Comparison of ENCODE assay signal across 18 cellular contexts in genomic region chr11:13952668-13953067, GRCh38. TPM values are rescaled to one million over a fixed set of nuclear protein-coding genes. Genes with fewer than 3 reads are reported as not detected.
DNase-seq lines count a peak whose midpoint lies in the region; ATAC-seq and TF ChIP-seq lines count a peak whose summit lies in the region.
"Had no signal": no experiment of that assay in that cellular context is flagged by ENCODE, and none has a peak within 500 bp of the region (broad histone marks: within the 10 kb centered on the region; RNA-seq: fewer than 3 reads in every experiment).

No MANE protein-coding gene starts in this region.

- H3K9me3 ChIP-seq in PC-3 (ENCODE audit: low read length) = no peaks in the 10 kb centered on the region
- H3K9me3 ChIP-seq in Karpas-422 (ENCODE audit: low read length) = no peaks in the 10 kb centered on the region
- H3K9me3 ChIP-seq: BE2C, BLaER1, Caco-2 had no signal

- TF ChIP-seq CTCF in LNCaP clone FGC (IDR thresholded peaks at IDR 0.05; ENCODE audit: control insufficient read depth, extremely low read depth, insufficient read depth) (no peak), PC-3 (conservative IDR thresholded peaks at IDR 0.05; ENCODE audit: low read depth, low read length) (no peak)

- peaks cover 5% of the 10 kb centered on the region; the same call in 1 of the 2 replicates for H3K4me1 ChIP-seq in PC-3 (ENCODE audit: insufficient read depth, low read length)
- H3K4me1 ChIP-seq in Karpas-422 (ENCODE audit: low read length) = no peaks in the 10 kb centered on the region
- H3K4me1 ChIP-seq: BE2C, BLaER1, Caco-2 had no signal

- H3K9me2 ChIP-seq in PC-3 (replicated peaks; ENCODE audit: low read length) (no peaks in the 10 kb centered on the region), Karpas-422 (replicated peaks; ENCODE audit: insufficient read depth, low read length) (no peaks in the 10 kb centered on the region)

- no TSS peak for BruUV-seq in PC-3 (replicated peaks; lab: Mats Ljungman, UMichigan)

- H3K9ac ChIP-seq in PC-3 (ENCODE audit: low read length) (no peak overlapping the region), Karpas-422 (ENCODE audit: low read length) (no peak overlapping the region)
- H3K9ac ChIP-seq: BLaER1 had no signal

- no peaks in the 10 kb centered on the region for H3K79me2 ChIP-seq in PC-3 (ENCODE audit: low read length)
- no peaks in the 10 kb centered on the region for H3K79me2 ChIP-seq in Karpas-422 (ENCODE audit: low read length)

- intact Hi-C loops in PC-3 (cut with micrococcal nuclease) = loop anchor here (1.0 kb wide), 1 partner anchor 79 kb away; no protein-coding TSS in a partner anchor

- no peaks in the 10 kb centered on the region for H3K36me3 ChIP-seq in PC-3 (ENCODE audit: low read depth, low read length)
- no peaks in the 10 kb centered on the region for H3K36me3 ChIP-seq in H7 (replicated peaks; ENCODE audit: control insufficient read depth, insufficient read depth, low read length)
- H3K36me3 ChIP-seq in Karpas-422 (ENCODE audit: insufficient read depth, low read length) = no peaks in the 10 kb centered on the region
- H3K36me3 ChIP-seq: BE2C, BLaER1 had no signal

- peak; percentile 17 for DNase-seq in DMS53 (lab: John Stamatoyannopoulos, UW)
- DNase-seq in DMS53 treated with DMSO at 0.1 percent for 48 hours (lab: John Stamatoyannopoulos, UW; ENCODE audit: unreplicated experiment) = no peak
- DNase-seq in LNCaP clone FGC (ENCODE audit: low read depth) = peak; percentile 88
- DNase-seq in PC-3 = no peak
- DNase-seq in H7 = no peak
- DNase-seq in Karpas-422 = no peak
- DNase-seq: 8988T; ACHN; BE2C; C1 segment of cervical spinal cord; Caco-2; Calu3; CD4-positive, alpha-beta memory T cell; CD4-positive, CD25-positive, alpha-beta regulatory T cell; DMS79 treated with DMSO at 0.1 percent for 48 hours; GF-D8 had no signal

- ATAC-seq in PC-3 = peak; percentile 69

- H2AFZ ChIP-seq in PC-3 (ENCODE audit: low read length) (no peak overlapping the region), Karpas-422 (ENCODE audit: low read length) (no peak overlapping the region)

- H3K4me3 ChIP-seq in LNCaP clone FGC (ENCODE audit: low read depth, low read length) (no peak overlapping the region), PC-3 (ENCODE audit: low read length) (no peak overlapping the region), H7 (ENCODE audit: insufficient read depth, low read depth, low read length) (no peak overlapping the region), Karpas-422 (ENCODE audit: low read length) (no peak overlapping the region)
- H3K4me3 ChIP-seq: BLaER1 had no signal

- no peaks in the 10 kb centered on the region for H4K20me1 ChIP-seq in PC-3 (ENCODE audit: low read length)
- H4K20me1 ChIP-seq in Karpas-422 (ENCODE audit: insufficient read depth, low read depth, low read length) = no peaks in the 10 kb centered on the region
- H4K20me1 ChIP-seq: BLaER1 had no signal

- H3K27ac ChIP-seq in PC-3 (ENCODE audit: low read length) = no peak overlapping the region
- H3K27ac ChIP-seq in Karpas-422 (ENCODE audit: low read length) = no peak overlapping the region
- H3K27ac ChIP-seq: BLaER1 had no signal

- POLR2A ChIA-PET in PC-3 (lab: Charles Lee; ENCODE audit: unreplicated experiment) = no interaction called here

- no peaks in the 10 kb centered on the region for H3F3A ChIP-seq in PC-3 (ENCODE audit: low read length, unreplicated experiment)

- no peak overlapping the region for H3K4me2 ChIP-seq in PC-3 (ENCODE audit: low read length)
- H3K4me2 ChIP-seq in Karpas-422 (ENCODE audit: low read depth, low read length, poor library complexity, severe bottlenecking) = no peak overlapping the region
- H3K4me2 ChIP-seq: BLaER1 had no signal

- H3K27me3 ChIP-seq in PC-3 (ENCODE audit: low read length) = no peaks in the 10 kb centered on the region
- no peaks in the 10 kb centered on the region for H3K27me3 ChIP-seq in H7 (ENCODE audit: control insufficient read depth, insufficient read depth, low read length)
- H3K27me3 ChIP-seq in Karpas-422 (ENCODE audit: low read length) = no peaks in the 10 kb centered on the region
- H3K27me3 ChIP-seq: BE2C, BLaER1 had no signal

- CTCF ChIA-PET in PC-3 (lab: Charles Lee) = interaction anchor here (0.5 to 1.5 kb wide), 4 partner anchors 181 to 503 kb away, joined by 3 to 10 read pairs (median 4); no protein-coding TSS in a partner anchor

RNA-seq across cellular contexts. Expression of gene SPON1, which starts 9.9 kb away (rescaled TPM):
- not detected in 2 replicates for total RNA-seq in PC-3 (2014; rRNA removed)
- 3.9 and 4.6 TPM in 2 replicates for total RNA-seq in H7 (2014; rRNA removed; shearing (Covaris generic))
- total RNA-seq in Karpas-422 (2014; rRNA removed; shearing (Covaris generic); ENCODE audit: low replicate concordance) = not detected in 2 replicates
- total RNA-seq: A673, Calu3 had no signal

Comparison
In these comparisons a context has a peak if more than half of its experiments do, and no peak if none do; other contexts are left out.
1. DNase-seq: peak in DMS53 (single experiment) and LNCaP clone FGC (single experiment); none in DMS53 treated with DMSO at 0.1 percent for 48 hours (single experiment), PC-3 (single experiment), H7 (single experiment) and Karpas-422 (single experiment).